Comparison of ENCODE assay signal across 8 cellular contexts in the genomic region with DNA sequence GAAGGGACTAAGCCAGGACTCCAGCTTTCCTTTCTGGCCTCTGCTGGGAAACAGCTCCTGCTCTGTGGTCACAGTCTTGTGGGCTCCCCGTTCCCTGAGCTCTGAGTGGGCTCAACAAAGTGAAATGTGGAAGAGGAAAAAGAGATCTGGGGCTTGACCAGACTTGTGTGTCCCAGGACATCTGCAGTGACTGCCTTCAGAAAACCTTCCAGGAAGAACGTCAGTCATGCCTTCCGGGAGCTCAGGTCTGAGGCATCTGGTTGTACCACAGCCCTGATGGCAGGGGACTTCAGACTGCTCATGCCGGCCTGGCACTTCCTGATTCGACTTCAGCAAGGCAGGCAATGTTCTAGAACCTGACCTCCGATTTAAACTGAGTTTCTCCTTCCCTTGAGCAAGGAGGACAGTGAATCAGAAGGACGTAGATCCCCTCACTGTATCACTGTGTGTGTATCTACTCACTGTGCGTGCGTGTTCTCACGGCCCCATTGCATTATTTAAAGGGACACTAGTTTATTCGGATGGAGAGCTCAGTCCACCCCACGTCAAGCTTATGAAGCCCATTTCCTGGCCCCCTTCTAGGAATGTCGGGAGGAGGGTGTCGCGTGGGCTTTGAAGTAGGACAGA. TPM values are rescaled to one million over a fixed set of nuclear protein-coding genes. Genes with fewer than 3 reads are reported as not detected.
DNase-seq lines count a peak whose midpoint lies in the region; ATAC-seq, FAIRE-seq and TF ChIP-seq lines count a peak whose summit lies in the region.

No MANE protein-coding gene starts in this region.

- no peak for DNase-seq in GM12892 (ENCODE audit: insufficient read length)
- DNase-seq in RWPE2 (ENCODE audit: low spot score) = no peak
- DNase-seq in epithelial cell of proximal tubule (ENCODE audit: low read depth) = no peak
- DNase-seq in natural killer cell treated with Interleukin-12 subunit alpha and Interleukin-12 subunit beta and Interleukin-15 and Interleukin-18, amount 100 ng/mL, for 72 hours (ENCODE audit: low spot score) = no peak
- no peak for DNase-seq in NK-92 (lab: John Stamatoyannopoulos, UW; ENCODE audit: unreplicated experiment)
- DNase-seq in COLO829 (ENCODE audit: low spot score) = no peak
- no peak for DNase-seq in COR-L47 (lab: John Stamatoyannopoulos, UW)

- H3K36me3 Mint-ChIP-seq in natural killer cell treated with Interleukin-12 subunit alpha and Interleukin-12 subunit beta and Interleukin-15 and Interleukin-18, amount 100 ng/mL, for 72 hours = no peaks in the 10 kb centered on the region

- ATAC-seq in RWPE2 (ENCODE audit: low read depth) (peak; percentile 47; the same call in 2 of the 3 replicates), GM18870 (IDR thresholded peaks at IDR 0.05; ENCODE audit: unreplicated experiment) (no peak)
- peak; percentile 43 to 44 for ATAC-seq in natural killer cell treated with Interleukin-12 subunit alpha and Interleukin-12 subunit beta and Interleukin-15 and Interleukin-18, amount 100 ng/mL, for 72 hours

- H3K4me1 ChIP-seq in RWPE2 (ENCODE audit: insufficient read depth, poor library complexity, severe bottlenecking) = peaks cover 5% of the 10 kb centered on the region

- H3K27me3 Mint-ChIP-seq in natural killer cell treated with Interleukin-12 subunit alpha and Interleukin-12 subunit beta and Interleukin-15 and Interleukin-18, amount 100 ng/mL, for 72 hours = peaks cover 4 to 31% of the 10 kb centered on the region in 2 donors

- H3K9me3 ChIP-seq in RWPE2 (ENCODE audit: severe bottlenecking) = no peaks in the 10 kb centered on the region

- H3K27ac Mint-ChIP-seq in natural killer cell treated with Interleukin-12 subunit alpha and Interleukin-12 subunit beta and Interleukin-15 and Interleukin-18, amount 100 ng/mL, for 72 hours = no peak overlapping the region

- H3K4me3 Mint-ChIP-seq in natural killer cell treated with Interleukin-12 subunit alpha and Interleukin-12 subunit beta and Interleukin-15 and Interleukin-18, amount 100 ng/mL, for 72 hours = peak overlapping the region; percentile 67

- H3K27ac ChIP-seq in RWPE2 (ENCODE audit: poor library complexity, severe bottlenecking) = no peak overlapping the region

- H3K9me3 Mint-ChIP-seq in natural killer cell treated with Interleukin-12 subunit alpha and Interleukin-12 subunit beta and Interleukin-15 and Interleukin-18, amount 100 ng/mL, for 72 hours = no peaks in the 10 kb centered on the region

- peak overlapping the region; percentile 42 for H3K4me3 ChIP-seq in RWPE2 (ENCODE audit: severe bottlenecking)
- H3K4me3 ChIP-seq in epithelial cell of proximal tubule (ENCODE audit: low read depth, low read length) = peak overlapping the region; percentile 42

- TF ChIP-seq CTCF in RWPE2 (IDR thresholded peaks at IDR 0.05; ENCODE audit: poor library complexity, severe bottlenecking) (no peak), epithelial cell of proximal tubule (conservative IDR thresholded peaks at IDR 0.05; ENCODE audit: low read depth, low read length) (no peak)

- peak; percentile 89 for FAIRE-seq in GM12892 (lab: Jason Lieb, UNC)

- peaks cover 0 to 7% of the 10 kb centered on the region in 2 donors for H3K4me1 Mint-ChIP-seq in natural killer cell treated with Interleukin-12 subunit alpha and Interleukin-12 subunit beta and Interleukin-15 and Interleukin-18, amount 100 ng/mL, for 72 hours (ENCODE audit: low read depth in 2 of 2)

- H3K27me3 ChIP-seq in RWPE2 (ENCODE audit: insufficient read depth, poor library complexity, severe bottlenecking) = peaks cover 3% of the 10 kb centered on the region

- no peaks in the 10 kb centered on the region for H3K36me3 ChIP-seq in RWPE2 (ENCODE audit: low read depth)

- no peak for TF ChIP-seq POLR2A in GM12892 (IDR thresholded peaks at IDR 0.05; ENCODE audit: low read depth, low read length)

RNA-seq across cellular contexts. Expression of gene FBLN7, which starts 0.6 kb away (rescaled TPM):
- polyA plus RNA-seq in GM12892 (2012; ENCODE audit: missing spikeins) = not detected
- 1.6 TPM in 1 of 2 replicates, not detected in the other for total RNA-seq in epithelial cell of proximal tubule
- under 1 TPM; 0.38 to 0.61 TPM for total RNA-seq in natural killer cell treated with Interleukin-12 subunit alpha and Interleukin-12 subunit beta and Interleukin-15 and Interleukin-18, amount 100 ng/mL, for 72 hours
